In genomic region chr6:111740506-111740905, GRCh38 we compare ENCODE assay signal across 13 cellular contexts.
A peak's percentile ranks its signal among the peaks of the same experiment; 100 is the strongest.
DNase-seq lines count a peak whose midpoint lies in the region; ATAC-seq and TF ChIP-seq lines count a peak whose summit lies in the region.
"Had no signal": no experiment of that assay in that cellular context is flagged by ENCODE, and none has a peak within 500 bp of the region (broad histone marks: within the 10 kb centered on the region; RNA-seq: fewer than 3 reads in every experiment).

No MANE protein-coding gene starts in this region.

- no peaks in the 10 kb centered on the region for H3K27me3 Mint-ChIP-seq in stimulated activated naive CD8-positive, alpha-beta T cell treated with anti-CD3 and anti-CD28 coated beads, Interleukin-15, Interleukin-2, amounts not matched to agents 100 ng/mL and 50 ng/mL, for 24 hours
- H3K27me3 Mint-ChIP-seq in IgD-negative memory B cell (peaks cover 2% of the 10 kb centered on the region), glutamatergic neuron (ENCODE audit: unreplicated experiment) (peaks cover 11% of the 10 kb centered on the region)
- H3K27me3 Mint-ChIP-seq: activated B cell treated with CpG ODN at 0.5 μM for 24 hours had no signal

- H3K36me3 Mint-ChIP-seq in stimulated activated naive CD8-positive, alpha-beta T cell treated with anti-CD3 and anti-CD28 coated beads, Interleukin-15, Interleukin-2, amounts not matched to agents 100 ng/mL and 50 ng/mL, for 24 hours (ENCODE audit: low read depth): peaks cover 94% of the 10 kb centered on the region
- H3K36me3 Mint-ChIP-seq in IgD-negative memory B cell (peaks cover 2% of the 10 kb centered on the region), glutamatergic neuron (ENCODE audit: unreplicated experiment) (peaks cover 4% of the 10 kb centered on the region)

- H3K4me1 Mint-ChIP-seq in stimulated activated naive CD8-positive, alpha-beta T cell treated with anti-CD3 and anti-CD28 coated beads, Interleukin-15, Interleukin-2, amounts not matched to agents 100 ng/mL and 50 ng/mL, for 24 hours (ENCODE audit: low read depth): peaks cover 99% of the 10 kb centered on the region
- peaks cover 35 to 44% (median 39%) of the 10 kb centered on the region in 3 donors for H3K4me1 Mint-ChIP-seq in IgD-negative memory B cell
- H3K4me1 Mint-ChIP-seq in glutamatergic neuron (ENCODE audit: low read depth, unreplicated experiment): peaks cover 24% of the 10 kb centered on the region

- H3K4me3 Mint-ChIP-seq in stimulated activated naive CD8-positive, alpha-beta T cell treated with anti-CD3 and anti-CD28 coated beads, Interleukin-15, Interleukin-2, amounts not matched to agents 100 ng/mL and 50 ng/mL, for 24 hours: peak overlapping the region; percentile 44
- H3K4me3 Mint-ChIP-seq in IgD-negative memory B cell (peak overlapping the region in 1 of 4 donors; percentile 51), glutamatergic neuron (ENCODE audit: unreplicated experiment) (no peak overlapping the region)
- H3K4me3 Mint-ChIP-seq: activated B cell treated with CpG ODN at 0.5 μM for 24 hours had no signal

- peak overlapping the region; percentile 86 for H3K27ac Mint-ChIP-seq in stimulated activated naive CD8-positive, alpha-beta T cell treated with anti-CD3 and anti-CD28 coated beads, Interleukin-15, Interleukin-2, amounts not matched to agents 100 ng/mL and 50 ng/mL, for 24 hours
- H3K27ac Mint-ChIP-seq in IgD-negative memory B cell: peak overlapping the region; percentile 5 to 54 (median 6)
- peak overlapping the region; percentile 2 for H3K27ac Mint-ChIP-seq in glutamatergic neuron (ENCODE audit: unreplicated experiment)
- H3K27ac Mint-ChIP-seq: activated B cell treated with CpG ODN at 0.5 μM for 24 hours had no signal

- no peak for ATAC-seq in stimulated activated naive CD8-positive, alpha-beta T cell treated with anti-CD3 and anti-CD28 coated beads, Interleukin-15, Interleukin-2, amounts not matched to agents 100 U/mL and 50 U/mL, for 24 hours
- ATAC-seq in SK-N-SH treated with all-trans-retinoic acid at 6 μM for 48 hours: no peak
- ATAC-seq: left lung, right cardiac atrium had no signal

- no peak for DNase-seq in stimulated activated naive CD8-positive, alpha-beta T cell treated with anti-CD3 and anti-CD28 coated beads, Interleukin-15, Interleukin-2, amounts not matched to agents 100 U/mL and 50 U/mL, for 24 hours
- no peak for DNase-seq in glutamatergic neuron
- no peak for DNase-seq in stimulated activated naive CD4-positive, alpha-beta T cell (lab: John Stamatoyannopoulos, UW)
- DNase-seq in OCI-M2 (lab: John Stamatoyannopoulos, UW; ENCODE audit: unreplicated experiment): no peak
- DNase-seq: activated B cell treated with CpG ODN at 0.5 μM for 24 hours, left lung, NCI-H1105 treated with DMSO at 0.1 percent for 48 hours, NCI-H524, right cardiac atrium, tibial artery had no signal

- no peak for TF ChIP-seq CTCF in glutamatergic neuron (IDR thresholded peaks at IDR 0.05; ENCODE audit: partially characterized antibody, unreplicated experiment)

- H3K9me3 Mint-ChIP-seq in stimulated activated naive CD8-positive, alpha-beta T cell treated with anti-CD3 and anti-CD28 coated beads, Interleukin-15, Interleukin-2, amounts not matched to agents 100 ng/mL and 50 ng/mL, for 24 hours: no peaks in the 10 kb centered on the region
- H3K9me3 Mint-ChIP-seq in IgD-negative memory B cell (no peaks in the 10 kb centered on the region), glutamatergic neuron (ENCODE audit: unreplicated experiment) (peaks cover 2% of the 10 kb centered on the region)
- H3K9me3 Mint-ChIP-seq: activated B cell treated with CpG ODN at 0.5 μM for 24 hours had no signal

TF ChIP-seq in SK-N-SH treated with all-trans-retinoic acid at 6 μM for 48 hours, 23 proteins besides CTCF, POLR2A, EP300 and RAD21:
- no peak for TF ChIP-seq ZFP30 (CRISPR knock-in tag; IDR thresholded peaks at IDR 0.05)
- no peak for TF ChIP-seq ARNTL (CRISPR knock-in tag; IDR thresholded peaks at IDR 0.05; ENCODE audit: borderline replicate concordance, low read depth)
- no peak for TF ChIP-seq ZNF70 (CRISPR knock-in tag; IDR thresholded peaks at IDR 0.05)
- no peak for TF ChIP-seq CSRNP3 (CRISPR knock-in tag; IDR thresholded peaks at IDR 0.05)
- TF ChIP-seq GLIS3 (CRISPR knock-in tag; IDR thresholded peaks at IDR 0.05): no peak
- no peak for TF ChIP-seq RARB (CRISPR knock-in tag; IDR thresholded peaks at IDR 0.05)
- no peak for TF ChIP-seq PPARA (CRISPR knock-in tag; IDR thresholded peaks at IDR 0.05; ENCODE audit: borderline replicate concordance)
- no peak for TF ChIP-seq ZC3H10 (CRISPR knock-in tag; IDR thresholded peaks at IDR 0.05)
- TF ChIP-seq SNAI2 (CRISPR knock-in tag; IDR thresholded peaks at IDR 0.05): no peak
- no peak for TF ChIP-seq CSDC2 (CRISPR knock-in tag; IDR thresholded peaks at IDR 0.05)
- no peak for TF ChIP-seq TCF4 (CRISPR knock-in tag; IDR thresholded peaks at IDR 0.05; ENCODE audit: borderline replicate concordance)
- no peak for TF ChIP-seq ESRRG (CRISPR knock-in tag; IDR thresholded peaks at IDR 0.05)
- no peak for TF ChIP-seq ISL1 (CRISPR knock-in tag; IDR thresholded peaks at IDR 0.05)
- no peak for TF ChIP-seq TOX (CRISPR knock-in tag; IDR thresholded peaks at IDR 0.05; ENCODE audit: borderline replicate concordance)

Comparison
In these comparisons a context has a peak if more than half of its experiments do, and no peak if none do; other contexts are left out.
1. H3K27ac Mint-ChIP-seq: peak in every context shown above with its lines; median percentile 86 in stimulated activated naive CD8-positive, alpha-beta T cell treated with anti-CD3 and anti-CD28 coated beads, Interleukin-15, Interleukin-2, amounts not matched to agents 100 ng/mL and 50 ng/mL, for 24 hours; 6 in IgD-negative memory B cell; 2 in glutamatergic neuron.